26 cellular contexts compared by ENCODE assay signal in genomic region chr3:68363801-68364200, GRCh38.
"Had no signal": no experiment of that assay in that cellular context is flagged by ENCODE, and none has a peak within 500 bp of the region (broad histone marks: within the 10 kb centered on the region; RNA-seq: fewer than 3 reads in every experiment).

No MANE protein-coding gene starts in this region.

- H3K36me3 Mint-ChIP-seq: natural killer cell; neural progenitor cell; stimulated activated effector memory CD8-positive, alpha-beta T cell treated with anti-CD3 and anti-CD28 coated beads, Interleukin-12 subunit alpha, Interleukin-12 subunit beta, amount 100 ng/mL, for 72 hours; stimulated activated naive B cell treated with anti-CD40 and anti-IgM and Interleukin-4, amounts not matched to agents 10 μg/mL and 1 μg/mL and 100 μg/mL, for 72 hours; type B pancreatic cell had no signal

- H3K4me1 Mint-ChIP-seq: naive thymus-derived CD4-positive, alpha-beta T cell; natural killer cell; nephron; stimulated activated effector memory CD8-positive, alpha-beta T cell treated with anti-CD3 and anti-CD28 coated beads, Interleukin-12 subunit alpha, Interleukin-12 subunit beta, amount 100 ng/mL, for 72 hours; stimulated activated naive B cell treated with anti-CD40 and anti-IgM and Interleukin-4, amounts not matched to agents 10 μg/mL and 1 μg/mL and 100 μg/mL, for 72 hours had no signal

- H3K27me3 ChIP-seq: neural progenitor cell, pancreas, right lobe of liver, sigmoid colon, stomach, thyroid gland, tibial nerve, upper lobe of right lung, uterus had no signal

- H2AFZ ChIP-seq: neural progenitor cell had no signal

- H3K9me3 ChIP-seq: pancreas, prostate gland, right lobe of liver, sigmoid colon, stomach, thoracic aorta, thyroid gland, tibial nerve, upper lobe of right lung, uterus had no signal

- H3K27ac ChIP-seq: neural progenitor cell, pancreas, prostate gland, right lobe of liver, sigmoid colon, stomach, thoracic aorta, thyroid gland, tibial nerve, upper lobe of right lung, uterus had no signal

- H3K4me2 ChIP-seq: neural progenitor cell had no signal

- H3K27me3 Mint-ChIP-seq: naive thymus-derived CD4-positive, alpha-beta T cell; stimulated activated naive B cell treated with anti-CD40 and anti-IgM and Interleukin-4, amounts not matched to agents 10 μg/mL and 1 μg/mL and 100 μg/mL, for 72 hours; stimulated activated naive CD8-positive, alpha-beta T cell treated with anti-CD3 and anti-CD28 coated beads, Interleukin-15, Interleukin-2, amounts not matched to agents 100 ng/mL and 50 ng/mL, for 24 hours had no signal

- H3K4me1 ChIP-seq: neural progenitor cell, pancreas, prostate gland, right lobe of liver, sigmoid colon, stomach, thyroid gland, tibial nerve, upper lobe of right lung, uterus had no signal

- H3K4me3 Mint-ChIP-seq: naive thymus-derived CD4-positive, alpha-beta T cell; natural killer cell; nephron; neural progenitor cell; stimulated activated effector memory CD8-positive, alpha-beta T cell treated with anti-CD3 and anti-CD28 coated beads, Interleukin-12 subunit alpha, Interleukin-12 subunit beta, amount 100 ng/mL, for 72 hours; stimulated activated naive B cell treated with anti-CD40 and anti-IgM and Interleukin-4, amounts not matched to agents 10 μg/mL and 1 μg/mL and 100 μg/mL, for 72 hours; stimulated activated naive CD8-positive, alpha-beta T cell treated with anti-CD3 and anti-CD28 coated beads, Interleukin-15, Interleukin-2, amounts not matched to agents 100 ng/mL and 50 ng/mL, for 24 hours; type B pancreatic cell had no signal

- H3K4me3 ChIP-seq: neural progenitor cell, pancreas, prostate gland, right lobe of liver, sigmoid colon, stomach, thoracic aorta, thyroid gland, tibial nerve, upper lobe of right lung, uterus had no signal

- H3K27ac Mint-ChIP-seq: naive thymus-derived CD4-positive, alpha-beta T cell; natural killer cell; nephron; neural progenitor cell; stimulated activated effector memory CD8-positive, alpha-beta T cell treated with anti-CD3 and anti-CD28 coated beads, Interleukin-12 subunit alpha, Interleukin-12 subunit beta, amount 100 ng/mL, for 72 hours; stimulated activated naive B cell treated with anti-CD40 and anti-IgM and Interleukin-4, amounts not matched to agents 10 μg/mL and 1 μg/mL and 100 μg/mL, for 72 hours; stimulated activated naive CD8-positive, alpha-beta T cell treated with anti-CD3 and anti-CD28 coated beads, Interleukin-15, Interleukin-2, amounts not matched to agents 100 ng/mL and 50 ng/mL, for 24 hours; type B pancreatic cell had no signal

- H3K36me3 ChIP-seq: neural progenitor cell, pancreas, prostate gland, right lobe of liver, sigmoid colon, stomach, thoracic aorta, thyroid gland, tibial nerve, upper lobe of right lung, uterus had no signal

- H3K9me3 Mint-ChIP-seq: nephron; neural progenitor cell; stimulated activated naive CD8-positive, alpha-beta T cell treated with anti-CD3 and anti-CD28 coated beads, Interleukin-15, Interleukin-2, amounts not matched to agents 100 ng/mL and 50 ng/mL, for 24 hours; type B pancreatic cell had no signal

- ATAC-seq: naive thymus-derived CD4-positive, alpha-beta T cell; natural killer cell; pancreas; right cardiac atrium; right lobe of liver; stimulated activated effector memory CD8-positive, alpha-beta T cell treated with anti-CD3 and anti-CD28 coated beads, Interleukin-12 subunit alpha, Interleukin-12 subunit beta, amount 100 ng/mL, for 72 hours; stimulated activated naive B cell treated with anti-CD40 and anti-IgM and Interleukin-4, amounts not matched to agents 10 μg/mL and 1 μg/mL and 100 μg/mL, for 72 hours; upper lobe of right lung had no signal

- DNase-seq: naive thymus-derived CD4-positive, alpha-beta T cell; natural killer cell; occipital lobe; pancreas; right cardiac atrium; right lobe of liver; sigmoid colon; small intestine; stimulated activated CD4-positive, alpha-beta T cell treated with anti-CD3 and anti-CD28 coated beads, Interleukin-15, amount 100 ng/mL, for 24 hours; stimulated activated CD4-positive, alpha-beta T cell treated with anti-CD3 and anti-CD28 coated beads, Interleukin-2, amount 100 ng/mL, for 24 hours; stimulated activated CD4-positive, alpha-beta T cell treated with anti-CD3 and anti-CD28 coated beads, Interleukin-2, amount 100 ng/mL, for 48 hours; stimulated activated CD4-positive, alpha-beta T cell treated with anti-CD3 and anti-CD28 coated beads, Interleukin-4, amount 100 ng/mL, for 24 hours; stimulated activated naive B cell treated with anti-CD40 and anti-IgM and Interleukin-4, amounts not matched to agents 10 μg/mL and 1 μg/mL and 100 μg/mL, for 72 hours; stimulated activated naive CD4-positive, alpha-beta T cell treated with Interleukin-2 at 50 U/mL for 16 hours; stomach; thyroid gland; upper lobe of right lung; uterus had no signal
